ENCODE assay signal across 21 cellular contexts in the genomic region with DNA sequence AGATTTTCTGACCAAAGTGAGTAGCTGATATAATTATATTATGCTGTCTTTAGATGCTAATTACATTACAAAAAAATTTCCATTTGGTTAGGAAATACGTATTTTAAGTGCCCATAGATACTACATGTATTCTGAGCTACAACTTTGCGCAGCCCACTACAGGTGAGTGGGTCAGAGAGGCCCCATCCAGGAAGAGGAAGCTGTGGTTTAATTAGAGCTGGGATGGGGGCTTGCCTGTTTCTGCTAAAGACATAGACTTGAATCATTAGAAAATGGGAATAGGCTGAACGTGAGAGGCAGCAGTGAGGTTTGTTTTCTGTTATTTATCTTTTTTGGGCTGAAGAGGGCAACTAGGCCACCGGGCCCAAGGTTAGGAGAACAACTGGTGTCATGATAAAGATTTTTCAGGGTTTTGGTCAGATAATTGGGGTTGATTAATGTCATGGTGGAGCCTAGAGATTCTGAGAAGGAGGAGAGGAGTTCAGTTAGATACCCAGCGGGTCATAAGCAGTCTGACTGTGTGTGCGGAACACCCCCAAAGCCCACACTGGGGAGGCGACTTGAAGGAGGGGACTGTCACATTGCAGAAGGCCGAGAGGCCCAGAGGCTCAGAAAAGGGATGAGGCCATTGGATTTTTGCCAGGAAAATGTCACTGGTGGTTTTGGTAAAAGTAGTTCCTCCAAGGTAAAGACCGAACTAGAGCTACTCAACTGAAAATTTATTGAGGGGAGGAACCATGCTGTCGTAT. TPM values are rescaled to one million over a fixed set of nuclear protein-coding genes. Genes with fewer than 3 reads are reported as not detected.
A peak's percentile ranks its signal among the peaks of the same experiment; 100 is the strongest.
DNase-seq lines count a peak whose midpoint lies in the region; ATAC-seq, FAIRE-seq and TF ChIP-seq lines count a peak whose summit lies in the region.
"Had no signal": no experiment of that assay in that cellular context is flagged by ENCODE, and none has a peak within 500 bp of the region (broad histone marks: within the 10 kb centered on the region; RNA-seq: fewer than 3 reads in every experiment).

No MANE protein-coding gene starts in this region.

- H3K4me3 ChIP-seq in Peyer's patch (no peak overlapping the region), kidney (ENCODE audit: low read length in 2 of 2) (no peak overlapping the region), ascending aorta (no peak overlapping the region)
- H3K4me3 ChIP-seq: SJSA1 had no signal

- H3K27me3 Mint-ChIP-seq in stimulated activated naive CD8-positive, alpha-beta T cell treated with anti-CD3 and anti-CD28 coated beads, Interleukin-15, amount 100 ng/mL, for 72 hours: peaks cover 87% of the 10 kb centered on the region

- H3K4me1 ChIP-seq in Peyer's patch: peaks cover 0 to 24% (median 3%) of the 10 kb centered on the region in 4 donors
- peaks cover 0 to 11% of the 10 kb centered on the region in 2 donors for H3K4me1 ChIP-seq in kidney (ENCODE audit: control insufficient read depth in 1 of 2, insufficient read depth in 1 of 2, low read depth in 1 of 2, low read length in 2 of 2)
- H3K4me1 ChIP-seq in ascending aorta: no peaks in the 10 kb centered on the region
- H3K4me1 ChIP-seq: BE2C, SJSA1 had no signal

- H3K9ac ChIP-seq in kidney (ENCODE audit: low read length in 2 of 2): no peak overlapping the region

- DNase-seq in stimulated activated naive CD8-positive, alpha-beta T cell treated with anti-CD3 and anti-CD28 coated beads, Interleukin-15, amount 100 ng/mL, for 72 hours: no peak
- DNase-seq in stimulated activated naive CD8-positive, alpha-beta T cell treated with anti-CD3 and anti-CD28 coated beads, Interleukin-15, Interleukin-2, amounts not matched to agents 100 U/mL and 50 U/mL, for 24 hours: no peak
- DNase-seq in Peyer's patch (peak in 2 of 3 donors; percentile 55 to 63), kidney (peak; percentile 47), NOMO-1 (lab: John Stamatoyannopoulos, UW; ENCODE audit: unreplicated experiment in 2 of 2) (no peak), ascending aorta (ENCODE audit: low spot score in 2 of 2) (no peak)
- DNase-seq: 8988T; BE2C; Calu3; CD4-positive, alpha-beta memory T cell; H9; NCI-H1105; NCI-H2227 treated with DMSO at 0.1 percent for 48 hours; NCI-H510A treated with DMSO at 0.1 percent for 48 hours; NCI-H774 had no signal

- peak overlapping the region in 1 of 4 donors; percentile 38 for H3K27ac ChIP-seq in Peyer's patch
- H3K27ac ChIP-seq in kidney (ENCODE audit: low read depth in 2 of 2, low read length in 2 of 2): no peak overlapping the region
- H3K27ac ChIP-seq in ascending aorta: no peak overlapping the region
- H3K27ac ChIP-seq: HL-60, SJSA1 had no signal

- intact Hi-C loops in kidney (cut with DNase I) (no loop called here), ascending aorta (cut with DNase I) (no loop called here)

- no peak overlapping the region for H3K4me3 Mint-ChIP-seq in stimulated activated naive CD8-positive, alpha-beta T cell treated with anti-CD3 and anti-CD28 coated beads, Interleukin-15, amount 100 ng/mL, for 72 hours
- H3K4me3 Mint-ChIP-seq: CD4-positive, alpha-beta memory T cell; H9 had no signal

- TF ChIP-seq CTCF in Peyer's patch (IDR thresholded peaks at IDR 0.05) (no peak), kidney (IDR thresholded peaks at IDR 0.05; ENCODE audit: borderline replicate concordance, extremely low read depth, insufficient read depth) (no peak), ascending aorta (IDR thresholded peaks at IDR 0.05) (no peak)

- no peak for TF ChIP-seq POLR2A in Peyer's patch (IDR thresholded peaks at IDR 0.05)

- H3K4me1 Mint-ChIP-seq in stimulated activated naive CD8-positive, alpha-beta T cell treated with anti-CD3 and anti-CD28 coated beads, Interleukin-15, amount 100 ng/mL, for 72 hours: peaks cover 66% of the 10 kb centered on the region

- FAIRE-seq in kidney (lab: Jason Lieb, UNC): no peak
- FAIRE-seq: HTR-8/SVneo had no signal

- H3K27me3 ChIP-seq in Peyer's patch (no peaks in the 10 kb centered on the region), ascending aorta (no peaks in the 10 kb centered on the region)

- peaks cover 0 to 2% of the 10 kb centered on the region in 2 donors for H3K9me3 Mint-ChIP-seq in stimulated activated naive CD8-positive, alpha-beta T cell treated with anti-CD3 and anti-CD28 coated beads, Interleukin-15, amount 100 ng/mL, for 72 hours

- ATAC-seq in stimulated activated naive CD8-positive, alpha-beta T cell treated with anti-CD3 and anti-CD28 coated beads, Interleukin-15, amount 100 ng/mL, for 72 hours: no peak
- ATAC-seq in stimulated activated naive CD8-positive, alpha-beta T cell treated with anti-CD3 and anti-CD28 coated beads, Interleukin-15, Interleukin-2, amounts not matched to agents 100 U/mL and 50 U/mL, for 24 hours: no peak
- no peak for ATAC-seq in HG03342 (IDR thresholded peaks at IDR 0.05; ENCODE audit: unreplicated experiment)
- no peak for ATAC-seq in HG02973 (IDR thresholded peaks at IDR 0.05; ENCODE audit: unreplicated experiment)

- peaks cover 0 to 5% (median 0%) of the 10 kb centered on the region in 4 donors for H3K9me3 ChIP-seq in Peyer's patch
- H3K9me3 ChIP-seq in kidney (ENCODE audit: control insufficient read depth in 1 of 2, low read length in 2 of 2): no peaks in the 10 kb centered on the region
- H3K9me3 ChIP-seq in ascending aorta: no peaks in the 10 kb centered on the region

- H3K36me3 ChIP-seq in Peyer's patch (no peaks in the 10 kb centered on the region), kidney (ENCODE audit: control insufficient read depth in 1 of 2, insufficient read depth in 2 of 2, low read length in 2 of 2) (no peaks in the 10 kb centered on the region), ascending aorta (no peaks in the 10 kb centered on the region)
- H3K36me3 ChIP-seq: BE2C, SJSA1 had no signal

- peak overlapping the region; percentile 44 to 48 for H3K27ac Mint-ChIP-seq in stimulated activated naive CD8-positive, alpha-beta T cell treated with anti-CD3 and anti-CD28 coated beads, Interleukin-15, amount 100 ng/mL, for 72 hours
- H3K27ac Mint-ChIP-seq: CD4-positive, alpha-beta memory T cell; H9 had no signal

RNA-seq across cellular contexts. Expression of a gene that starts 14.6 kb away (rescaled TPM):
- total RNA-seq in Peyer's patch: 10 to 100 TPM in 1 of 4 donors, 1 to 10 TPM in 2, under 1 TPM in 1; 0.47 to 57.8 (median 6.9) TPM
- 23.7 TPM for total RNA-seq in kidney
- not detected for polyA plus RNA-seq in kidney (ENCODE audit: insufficient read depth, low read depth, low replicate concordance)
- total RNA-seq in ascending aorta: 1.3 TPM
- total RNA-seq: Calu3 had no signal
- polyA plus RNA-seq: AG04450 had no signal

Comparison
In these comparisons a context has a peak if more than half of its experiments do, and no peak if none do; other contexts are left out.
1. DNase-seq: peak in Peyer's patch (2 of 3) and kidney (single experiment); none in stimulated activated naive CD8-positive, alpha-beta T cell treated with anti-CD3 and anti-CD28 coated beads, Interleukin-15, amount 100 ng/mL, for 72 hours (0 of 2), stimulated activated naive CD8-positive, alpha-beta T cell treated with anti-CD3 and anti-CD28 coated beads, Interleukin-15, Interleukin-2, amounts not matched to agents 100 U/mL and 50 U/mL, for 24 hours (single experiment), NOMO-1 (0 of 2) and ascending aorta (0 of 2).